In genomic region chr1:22503721-22504410, GRCh38 we compare ENCODE assay signal across 21 cellular contexts. TPM values are rescaled to one million over a fixed set of nuclear protein-coding genes. Genes with fewer than 3 reads are reported as not detected.
A peak's percentile ranks its signal among the peaks of the same experiment; 100 is the strongest.
DNase-seq lines count a peak whose midpoint lies in the region; ATAC-seq and TF ChIP-seq lines count a peak whose summit lies in the region.
"Had no signal": no experiment of that assay in that cellular context is flagged by ENCODE, and none has a peak within 500 bp of the region (broad histone marks: within the 10 kb centered on the region; RNA-seq: fewer than 3 reads in every experiment).

No MANE protein-coding gene starts in this region.

- ATAC-seq in stimulated activated naive CD8-positive, alpha-beta T cell treated with anti-CD3 and anti-CD28 coated beads, Interleukin-15, amount 100 ng/mL, for 72 hours: no peak
- no peak for ATAC-seq in body of pancreas
- peak; percentile 66 for ATAC-seq in left lobe of liver
- ATAC-seq in upper lobe of right lung: peak; percentile 45
- ATAC-seq in HG03469 (IDR thresholded peaks at IDR 0.05; ENCODE audit: unreplicated experiment): no peak
- ATAC-seq in GM19467 (IDR thresholded peaks at IDR 0.05; ENCODE audit: unreplicated experiment): no peak
- ATAC-seq: Right ventricle myocardium inferior had no signal

- H3K4me1 Mint-ChIP-seq in stimulated activated naive CD8-positive, alpha-beta T cell treated with anti-CD3 and anti-CD28 coated beads, Interleukin-15, Interleukin-2, amounts not matched to agents 100 ng/mL and 50 ng/mL, for 24 hours (ENCODE audit: low read depth): peaks cover 6% of the 10 kb centered on the region
- H3K4me1 Mint-ChIP-seq in stimulated activated naive CD8-positive, alpha-beta T cell treated with anti-CD3 and anti-CD28 coated beads, Interleukin-15, amount 100 ng/mL, for 72 hours: peaks cover 5% of the 10 kb centered on the region
- H3K4me1 Mint-ChIP-seq: memory B cell had no signal

- 13 to 27% methylated on average over 2 of the region's 2 CpGs for WGBS in body of pancreas, 2 donors

- no peak overlapping the region for H3K4me3 Mint-ChIP-seq in stimulated activated naive CD8-positive, alpha-beta T cell treated with anti-CD3 and anti-CD28 coated beads, Interleukin-15, Interleukin-2, amounts not matched to agents 100 ng/mL and 50 ng/mL, for 24 hours
- no peak overlapping the region for H3K4me3 Mint-ChIP-seq in stimulated activated naive CD8-positive, alpha-beta T cell treated with anti-CD3 and anti-CD28 coated beads, Interleukin-15, amount 100 ng/mL, for 72 hours
- H3K4me3 Mint-ChIP-seq: activated CD4-positive, alpha-beta memory T cell treated with anti-CD3 and anti-CD28 coated beads for 36 hours; activated T-cell treated with anti-CD3 and anti-CD28 coated beads, Interleukin-2, amount 50 U/mL, for 24 hours; CD4-positive, alpha-beta memory T cell; memory B cell; nephron progenitor cell had no signal

- H3K9me3 ChIP-seq in body of pancreas (no peaks in the 10 kb centered on the region), upper lobe of right lung (no peaks in the 10 kb centered on the region)
- H3K9me3 ChIP-seq: uterus had no signal

- DNase-seq in stimulated activated naive CD8-positive, alpha-beta T cell treated with anti-CD3 and anti-CD28 coated beads, Interleukin-15, amount 100 ng/mL, for 72 hours: no peak
- DNase-seq in body of pancreas: no peak
- DNase-seq in left lobe of liver (ENCODE audit: low spot score): no peak
- no peak for DNase-seq in upper lobe of right lung
- no peak for DNase-seq in NCI-H510A treated with DMSO at 0.1 percent for 48 hours (lab: John Stamatoyannopoulos, UW)
- DNase-seq: activated CD4-positive, alpha-beta memory T cell treated with anti-CD3 and anti-CD28 coated beads for 36 hours; activated T-cell treated with anti-CD3 and anti-CD28 coated beads, Interleukin-2, amount 50 U/mL, for 24 hours; CD4-positive, alpha-beta memory T cell; DND-41; glutamatergic neuron; NCI-H187; nephron progenitor cell; uterus had no signal

- TF ChIP-seq POLR2A in body of pancreas (IDR thresholded peaks at IDR 0.05): no peak

- peak overlapping the region; percentile 49 for H3K27ac Mint-ChIP-seq in stimulated activated naive CD8-positive, alpha-beta T cell treated with anti-CD3 and anti-CD28 coated beads, Interleukin-15, Interleukin-2, amounts not matched to agents 100 ng/mL and 50 ng/mL, for 24 hours
- H3K27ac Mint-ChIP-seq in stimulated activated naive CD8-positive, alpha-beta T cell treated with anti-CD3 and anti-CD28 coated beads, Interleukin-15, amount 100 ng/mL, for 72 hours: no peak overlapping the region
- H3K27ac Mint-ChIP-seq: activated CD4-positive, alpha-beta memory T cell treated with anti-CD3 and anti-CD28 coated beads for 36 hours; activated T-cell treated with anti-CD3 and anti-CD28 coated beads, Interleukin-2, amount 50 U/mL, for 24 hours; CD4-positive, alpha-beta memory T cell; memory B cell; nephron progenitor cell had no signal

- H3K27me3 ChIP-seq in body of pancreas (no peaks in the 10 kb centered on the region), upper lobe of right lung (no peaks in the 10 kb centered on the region)
- H3K27me3 ChIP-seq: uterus had no signal

- H3K36me3 Mint-ChIP-seq in stimulated activated naive CD8-positive, alpha-beta T cell treated with anti-CD3 and anti-CD28 coated beads, Interleukin-15, Interleukin-2, amounts not matched to agents 100 ng/mL and 50 ng/mL, for 24 hours (ENCODE audit: low read depth): peaks cover 50% of the 10 kb centered on the region

- no peaks in the 10 kb centered on the region for H3K9me3 Mint-ChIP-seq in stimulated activated naive CD8-positive, alpha-beta T cell treated with anti-CD3 and anti-CD28 coated beads, Interleukin-15, Interleukin-2, amounts not matched to agents 100 ng/mL and 50 ng/mL, for 24 hours
- no peaks in the 10 kb centered on the region for H3K9me3 Mint-ChIP-seq in stimulated activated naive CD8-positive, alpha-beta T cell treated with anti-CD3 and anti-CD28 coated beads, Interleukin-15, amount 100 ng/mL, for 72 hours
- H3K9me3 Mint-ChIP-seq: activated CD4-positive, alpha-beta memory T cell treated with anti-CD3 and anti-CD28 coated beads for 36 hours; activated T-cell treated with anti-CD3 and anti-CD28 coated beads, Interleukin-2, amount 50 U/mL, for 24 hours; CD4-positive, alpha-beta memory T cell; memory B cell; nephron progenitor cell had no signal

- H3K36me3 ChIP-seq in body of pancreas (replicated peaks in 1 of 2; ENCODE audit: insufficient read depth in 1 of 2, low read depth in 2 of 2) (no peaks in the 10 kb centered on the region), upper lobe of right lung (peaks cover 47% of the 10 kb centered on the region)
- H3K36me3 ChIP-seq: uterus had no signal

- no peaks in the 10 kb centered on the region for H3K27me3 Mint-ChIP-seq in stimulated activated naive CD8-positive, alpha-beta T cell treated with anti-CD3 and anti-CD28 coated beads, Interleukin-15, Interleukin-2, amounts not matched to agents 100 ng/mL and 50 ng/mL, for 24 hours
- no peaks in the 10 kb centered on the region for H3K27me3 Mint-ChIP-seq in stimulated activated naive CD8-positive, alpha-beta T cell treated with anti-CD3 and anti-CD28 coated beads, Interleukin-15, amount 100 ng/mL, for 72 hours
- H3K27me3 Mint-ChIP-seq: activated CD4-positive, alpha-beta memory T cell treated with anti-CD3 and anti-CD28 coated beads for 36 hours; activated T-cell treated with anti-CD3 and anti-CD28 coated beads, Interleukin-2, amount 50 U/mL, for 24 hours; CD4-positive, alpha-beta memory T cell; memory B cell had no signal

- intact Hi-C loops in body of pancreas (cut with DNase I): no loop called here
- intact Hi-C loops in upper lobe of right lung (cut with DNase I): no loop called here

- no peak overlapping the region for H3K4me3 ChIP-seq in body of pancreas
- H3K4me3 ChIP-seq in upper lobe of right lung: no peak overlapping the region
- H3K4me3 ChIP-seq: uterus had no signal

- peak overlapping the region in 3 of 4 donors; percentile 1 to 76 (median 24) for H3K27ac ChIP-seq in body of pancreas
- H3K27ac ChIP-seq in upper lobe of right lung: no peak overlapping the region
- H3K27ac ChIP-seq: uterus, VCaP had no signal

- TF ChIP-seq CTCF in body of pancreas (IDR thresholded peaks at IDR 0.05): no peak
- TF ChIP-seq CTCF in upper lobe of right lung (IDR thresholded peaks at IDR 0.05): no peak

- H3K4me1 ChIP-seq in body of pancreas (peaks cover 94% of the 10 kb centered on the region), upper lobe of right lung (peaks cover 24% of the 10 kb centered on the region)
- H3K4me1 ChIP-seq: uterus had no signal

RNA-seq across cellular contexts. Expression of gene ZBTB40, which starts 52.2 kb away (rescaled TPM):
- total RNA-seq in body of pancreas: 10 to 100 TPM; 11.2 to 20.1 TPM
- total RNA-seq in left lobe of liver: 6.7 TPM
- 24.9 TPM for total RNA-seq in upper lobe of right lung

RNA-seq across cellular contexts. Expression of gene EPHA8, which starts 59.4 kb away (rescaled TPM):
- total RNA-seq in body of pancreas (under 1 TPM; 0.52 to 0.66 TPM), left lobe of liver (not detected), upper lobe of right lung (not detected)
- total RNA-seq: activated CD4-positive, alpha-beta memory T cell treated with anti-CD3 and anti-CD28 coated beads for 36 hours; CD4-positive, alpha-beta memory T cell; endothelial cell of umbilical vein; Right ventricle myocardium inferior; T-helper 1 cell treated with Interleukin-12 subunit alpha and Interleukin-12 subunit beta and Interleukin-4 antibody, amounts not matched to agents 30 ng/mL and 1 ng/mL, for 36 hours had no signal

Comparison
In these comparisons a context has a peak if more than half of its experiments do, and no peak if none do; other contexts are left out.
1. ATAC-seq: peak in left lobe of liver (single experiment) and upper lobe of right lung (single experiment); none in stimulated activated naive CD8-positive, alpha-beta T cell treated with anti-CD3 and anti-CD28 coated beads, Interleukin-15, amount 100 ng/mL, for 72 hours (single experiment), body of pancreas (single experiment), HG03469 (single experiment) and GM19467 (single experiment).